ENCODE assay signal across 13 cellular contexts in genomic region chr20:17594443-17594842, GRCh38. TPM values are rescaled to one million over a fixed set of nuclear protein-coding genes. Genes with fewer than 3 reads are reported as not detected.
DNase-seq lines count a peak whose midpoint lies in the region; ATAC-seq, FAIRE-seq and TF ChIP-seq lines count a peak whose summit lies in the region.
"Had no signal": no experiment of that assay in that cellular context is flagged by ENCODE, and none has a peak within 500 bp of the region (broad histone marks: within the 10 kb centered on the region; RNA-seq: fewer than 3 reads in every experiment).

No MANE protein-coding gene starts in this region.

- FAIRE-seq in small intestine (lab: Jason Lieb, UNC): no peak
- FAIRE-seq: D721Med had no signal

- H3K27me3 ChIP-seq in body of pancreas (no peaks in the 10 kb centered on the region), heart right ventricle (no peaks in the 10 kb centered on the region), small intestine (ENCODE audit: control insufficient read depth in 2 of 2, insufficient read depth in 2 of 2, low read length in 2 of 2) (no peaks in the 10 kb centered on the region)

- H3K4me3 Mint-ChIP-seq in progenitor cell of endocrine pancreas (ENCODE audit: low read depth): no peak overlapping the region

- no peaks in the 10 kb centered on the region for H3K9me3 Mint-ChIP-seq in progenitor cell of endocrine pancreas (ENCODE audit: low read depth)

- H3K27me3 Mint-ChIP-seq in progenitor cell of endocrine pancreas: no peaks in the 10 kb centered on the region

- intact Hi-C loops in body of pancreas (cut with DNase I) (no loop called here), heart right ventricle (cut with DNase I) (no loop called here)

- peak overlapping the region; percentile 30 for H3K27ac Mint-ChIP-seq in progenitor cell of endocrine pancreas

- DNase-seq in HCEC 1CT (peak; percentile 23), body of pancreas (peak; percentile 68 to 81 (median 79)), heart right ventricle (peak in 1 of 2 donors; percentile 27), progenitor cell of endocrine pancreas (ENCODE audit: low spot score, unreplicated experiment) (no peak), small intestine (no peak)
- DNase-seq in effector CD8-positive, alpha-beta T cell (lab: John Stamatoyannopoulos, UW): no peak
- DNase-seq: activated CD8-positive, alpha-beta memory T cell treated with anti-CD3 and anti-CD28 coated beads for 24 hours; anterior cingulate cortex; NCI-H2227 treated with DMSO at 0.1 percent for 48 hours had no signal

- no peak overlapping the region for H3K4me3 ChIP-seq in body of pancreas
- H3K4me3 ChIP-seq in heart right ventricle: no peak overlapping the region
- H3K4me3 ChIP-seq in small intestine (ENCODE audit: low read depth in 1 of 2, low read length in 2 of 2): no peak overlapping the region

- no peak for TF ChIP-seq CTCF in body of pancreas (IDR thresholded peaks at IDR 0.05)
- TF ChIP-seq CTCF in heart right ventricle (IDR thresholded peaks at IDR 0.05): no peak
- no peak for TF ChIP-seq CTCF in progenitor cell of endocrine pancreas (IDR thresholded peaks at IDR 0.05; ENCODE audit: unreplicated experiment)

- H3K36me3 ChIP-seq in body of pancreas (replicated peaks in 1 of 2; ENCODE audit: insufficient read depth in 1 of 2, low read depth in 2 of 2) (no peaks in the 10 kb centered on the region), heart right ventricle (peaks cover 0 to 17% (median 0%) of the 10 kb centered on the region in 9 donors), small intestine (ENCODE audit: control insufficient read depth in 2 of 2, insufficient read depth in 2 of 2, low read length in 2 of 2) (no peaks in the 10 kb centered on the region)

- H3K4me1 ChIP-seq in body of pancreas: peaks cover 93% of the 10 kb centered on the region
- H3K4me1 ChIP-seq in heart right ventricle: peaks cover 2 to 85% (median 71%) of the 10 kb centered on the region in 9 donors
- no peaks in the 10 kb centered on the region for H3K4me1 ChIP-seq in small intestine (ENCODE audit: control insufficient read depth in 2 of 2, insufficient read depth in 1 of 2, low read depth in 1 of 2, low read length in 1 of 2)

- H3K27ac ChIP-seq in body of pancreas (peak overlapping the region in 2 of 4 donors; percentile 50 to 51), heart right ventricle (peak overlapping the region in 7 of 10 donors; percentile 32 to 61 (median 51)), small intestine (ENCODE audit: low read depth in 1 of 2, low read length in 1 of 2) (no peak overlapping the region)

- H3K9me3 ChIP-seq in body of pancreas (no peaks in the 10 kb centered on the region), heart right ventricle (no peaks in the 10 kb centered on the region), small intestine (ENCODE audit: control insufficient read depth, low read depth) (no peaks in the 10 kb centered on the region)

- peaks cover 39% of the 10 kb centered on the region for H3K4me1 Mint-ChIP-seq in progenitor cell of endocrine pancreas (ENCODE audit: low read depth)

- peaks cover 12% of the 10 kb centered on the region for H3K36me3 Mint-ChIP-seq in progenitor cell of endocrine pancreas (ENCODE audit: insufficient read depth)

- TF ChIP-seq POLR2A in body of pancreas (IDR thresholded peaks at IDR 0.05): no peak

- peak; percentile 85 for ATAC-seq in body of pancreas
- ATAC-seq in heart right ventricle: peak in 7 of 8 donors; percentile 35 to 69 (median 62)
- no peak for ATAC-seq in HG03025 (IDR thresholded peaks at IDR 0.05; ENCODE audit: low FRiP score, unreplicated experiment)
- ATAC-seq in activated CD4-positive, CD25-positive, alpha-beta regulatory T cell treated with anti-CD3 and anti-CD28 coated beads, Interleukin-2, amount 50 U/mL, for 24 hours: no peak
- ATAC-seq: SK-N-SH treated with all-trans-retinoic acid at 6 μM for 48 hours had no signal

RNA-seq across cellular contexts. Expression of gene DSTN, which starts 24.6 kb away (rescaled TPM):
- total RNA-seq in body of pancreas: 100 to 1,000 TPM; 103 to 464 TPM
- 100 to 1,000 TPM; 353 to 802 (median 569) TPM for total RNA-seq in heart right ventricle
- polyA plus RNA-seq in heart right ventricle: 100 to 1,000 TPM; 261 to 538 TPM
- total RNA-seq in progenitor cell of endocrine pancreas: 199 and 201 TPM in 2 replicates
- polyA plus RNA-seq in small intestine: 100 to 1,000 TPM; 145 to 360 (median 189) TPM

Comparison
In these comparisons a context has a peak if more than half of its experiments do, and no peak if none do; other contexts are left out.
1. DNase-seq: peak in HCEC 1CT (single experiment) and body of pancreas (4 of 4); none in progenitor cell of endocrine pancreas (single experiment), small intestine (single experiment) and effector CD8-positive, alpha-beta T cell (single experiment).
2. ATAC-seq: peak in body of pancreas (single experiment) and heart right ventricle (7 of 8); none in HG03025 (single experiment) and activated CD4-positive, CD25-positive, alpha-beta regulatory T cell treated with anti-CD3 and anti-CD28 coated beads, Interleukin-2, amount 50 U/mL, for 24 hours (0 of 2).
3. H3K27ac ChIP-seq: peak in heart right ventricle (7 of 10); none in small intestine (0 of 2).